In genomic region chr5:151122828-151123227, GRCh38 we compare ENCODE assay signal across 20 cellular contexts. TPM values are rescaled to one million over a fixed set of nuclear protein-coding genes. Genes with fewer than 3 reads are reported as not detected.
DNase-seq lines count a peak whose midpoint lies in the region; ATAC-seq, FAIRE-seq and TF ChIP-seq lines count a peak whose summit lies in the region.
"Had no signal": no experiment of that assay in that cellular context is flagged by ENCODE, and none has a peak within 500 bp of the region (broad histone marks: within the 10 kb centered on the region; RNA-seq: fewer than 3 reads in every experiment).

No MANE protein-coding gene starts in this region.

- no peaks in the 10 kb centered on the region for H3K27me3 ChIP-seq in BLaER1 treated with 17β-estradiol and CSF1 and Interleukin-3, amounts not matched to agents 10 nM and 100 nM
- H3K27me3 ChIP-seq in DND-41 (ENCODE audit: insufficient read depth, low read length, poor library complexity) (no peaks in the 10 kb centered on the region), gastrocnemius medialis (no peaks in the 10 kb centered on the region)
- H3K27me3 ChIP-seq: dorsolateral prefrontal cortex, tibial artery had no signal

- H3K27ac ChIP-seq in BLaER1 treated with 17β-estradiol and CSF1 and Interleukin-3, amounts not matched to agents 10 nM and 100 nM: peak overlapping the region in 2 of 11 experiments; percentile 15 to 60; a peak in 2 of 22 replicates
- H3K27ac ChIP-seq in DND-41 (ENCODE audit: low read length) (peak overlapping the region; percentile 33), gastrocnemius medialis (peak overlapping the region; percentile 82 to 91 (median 88))
- H3K27ac ChIP-seq: lower lobe of right lung had no signal

- no peak overlapping the region for H3K9ac ChIP-seq in BLaER1 treated with 17β-estradiol and CSF1 and Interleukin-3, amounts not matched to agents 10 nM and 100 nM
- H3K9ac ChIP-seq in DND-41 (ENCODE audit: low read depth, low read length): no peak overlapping the region

- no peak for TF ChIP-seq CTCF in DND-41 (IDR thresholded peaks at IDR 0.05; ENCODE audit: borderline replicate concordance, extremely low read depth, low read length, poor library complexity, severe bottlenecking)
- no peak for TF ChIP-seq CTCF in gastrocnemius medialis (IDR thresholded peaks at IDR 0.05 in 4 of 5, conservative IDR thresholded peaks at IDR 0.05 in 1 of 5)

- peaks cover 55 to 98% (median 79%) of the 10 kb centered on the region in 11 experiments for H3K36me3 ChIP-seq in BLaER1 treated with 17β-estradiol and CSF1 and Interleukin-3, amounts not matched to agents 10 nM and 100 nM
- peaks cover 83% of the 10 kb centered on the region for H3K36me3 ChIP-seq in DND-41 (ENCODE audit: insufficient read depth, low read length)
- peaks cover 0 to 57% of the 10 kb centered on the region in 2 donors for H3K36me3 ChIP-seq in gastrocnemius medialis

- TF ChIP-seq POLR2A in gastrocnemius medialis (IDR thresholded peaks at IDR 0.05) (no peak), GM12892 (IDR thresholded peaks at IDR 0.05; ENCODE audit: low read depth, low read length) (no peak)

- H4K20me1 ChIP-seq in BLaER1 treated with 17β-estradiol and CSF1 and Interleukin-3, amounts not matched to agents 10 nM and 100 nM: peaks cover 0 to 93% (median 11%) of the 10 kb centered on the region in 11 experiments; a peak in 9 of 22 replicates
- peaks cover 8% of the 10 kb centered on the region for H4K20me1 ChIP-seq in DND-41 (ENCODE audit: insufficient read depth, low read length)

- no peak overlapping the region for H3K4me3 ChIP-seq in BLaER1 treated with 17β-estradiol and CSF1 and Interleukin-3, amounts not matched to agents 10 nM and 100 nM
- H3K4me3 ChIP-seq in DND-41 (ENCODE audit: low read depth in 1 of 2, low read length in 2 of 2): no peak overlapping the region
- no peak overlapping the region for H3K4me3 ChIP-seq in gastrocnemius medialis
- H3K4me3 ChIP-seq: dorsolateral prefrontal cortex, lower lobe of right lung, tibial artery had no signal

- peaks cover 53% of the 10 kb centered on the region for H3K4me1 Mint-ChIP-seq in activated naive CD8-positive, alpha-beta T cell treated with anti-CD3 and anti-CD28 coated beads, Interleukin-2, amount 50 U/mL, for 24 hours
- H3K4me1 Mint-ChIP-seq in T-helper 17 cell: peaks cover 30% of the 10 kb centered on the region

- peaks cover 39 to 50% (median 45%) of the 10 kb centered on the region in 10 experiments for H3K4me1 ChIP-seq in BLaER1 treated with 17β-estradiol and CSF1 and Interleukin-3, amounts not matched to agents 10 nM and 100 nM
- H3K4me1 ChIP-seq in DND-41 (ENCODE audit: insufficient read depth, low read length): peaks cover 35% of the 10 kb centered on the region
- H3K4me1 ChIP-seq in gastrocnemius medialis: peaks cover 30 to 50% of the 10 kb centered on the region in 2 donors

- H3K36me3 Mint-ChIP-seq in activated naive CD8-positive, alpha-beta T cell treated with anti-CD3 and anti-CD28 coated beads, Interleukin-2, amount 50 U/mL, for 24 hours (ENCODE audit: low read depth): peaks cover 80% of the 10 kb centered on the region
- peaks cover 21% of the 10 kb centered on the region for H3K36me3 Mint-ChIP-seq in T-helper 17 cell (ENCODE audit: low read depth)

- ATAC-seq in DND-41 (ENCODE audit: insufficient read depth, low read depth) (no peak), gastrocnemius medialis (no peak), T-helper 17 cell (no peak)
- no peak for ATAC-seq in activated naive CD8-positive, alpha-beta T cell treated with anti-CD3 and anti-CD28 coated beads, Interleukin-2, amount 50 U/mL, for 24 hours
- ATAC-seq: lower lobe of right lung, SK-N-SH treated with all-trans-retinoic acid at 6 μM for 48 hours had no signal

- peak overlapping the region in 8 of 11 experiments; percentile 72 to 87 (median 84); a peak in 11 of 22 replicates for H3K4me2 ChIP-seq in BLaER1 treated with 17β-estradiol and CSF1 and Interleukin-3, amounts not matched to agents 10 nM and 100 nM
- H3K4me2 ChIP-seq in DND-41 (ENCODE audit: insufficient read depth, low read length): no peak overlapping the region

- no peak overlapping the region for H2AFZ ChIP-seq in DND-41 (ENCODE audit: low read depth, low read length)

- no peak overlapping the region for H3K4me3 Mint-ChIP-seq in activated naive CD8-positive, alpha-beta T cell treated with anti-CD3 and anti-CD28 coated beads, Interleukin-2, amount 50 U/mL, for 24 hours
- H3K4me3 Mint-ChIP-seq in T-helper 17 cell: no peak overlapping the region

- no peaks in the 10 kb centered on the region for H3K27me3 Mint-ChIP-seq in activated naive CD8-positive, alpha-beta T cell treated with anti-CD3 and anti-CD28 coated beads, Interleukin-2, amount 50 U/mL, for 24 hours
- no peaks in the 10 kb centered on the region for H3K27me3 Mint-ChIP-seq in T-helper 17 cell

- no peaks in the 10 kb centered on the region for H3K9me3 ChIP-seq in BLaER1 treated with 17β-estradiol and CSF1 and Interleukin-3, amounts not matched to agents 10 nM and 100 nM (replicated peaks in 1 of 11)
- H3K9me3 ChIP-seq in DND-41 (ENCODE audit: insufficient read depth, low read length, severe bottlenecking) (no peaks in the 10 kb centered on the region), gastrocnemius medialis (no peaks in the 10 kb centered on the region), T-helper 17 cell (ENCODE audit: control insufficient read depth, low read length, poor library complexity, severe bottlenecking) (no peaks in the 10 kb centered on the region)
- H3K9me3 ChIP-seq: lower lobe of right lung, tibial artery had no signal

- H3K27ac Mint-ChIP-seq in activated naive CD8-positive, alpha-beta T cell treated with anti-CD3 and anti-CD28 coated beads, Interleukin-2, amount 50 U/mL, for 24 hours: peak overlapping the region; percentile 55
- H3K27ac Mint-ChIP-seq in T-helper 17 cell: no peak overlapping the region

- no peak for FAIRE-seq in GM12892 (lab: Jason Lieb, UNC)

- H3K79me2 ChIP-seq in DND-41 (ENCODE audit: insufficient read depth, low read length): no peaks in the 10 kb centered on the region

- DNase-seq in DND-41 (no peak), gastrocnemius medialis (no peak), GM12892 (ENCODE audit: insufficient read length) (no peak), T-helper 17 cell (no peak), NOMO-1 (lab: John Stamatoyannopoulos, UW; ENCODE audit: unreplicated experiment in 2 of 2) (no peak)
- no peak for DNase-seq in activated naive CD8-positive, alpha-beta T cell treated with anti-CD3 and anti-CD28 coated beads, Interleukin-2, amount 50 U/mL, for 24 hours
- DNase-seq: activated effector memory CD4-positive, alpha-beta T cell treated with Interleukin-2 at 50 U/mL for 16 hours; caudate nucleus; COR-L47; dorsolateral prefrontal cortex; islet precursor cell; lower lobe of right lung; NCI-H1105 treated with DMSO at 0.1 percent for 48 hours; NCI-H510A treated with DMSO at 0.1 percent for 48 hours; right cardiac atrium; stimulated activated CD4-positive, alpha-beta T cell treated with anti-CD3 and anti-CD28 coated beads, Interleukin-15, amount 100 ng/mL, for 24 hours; T1000; tibial artery had no signal

- no peaks in the 10 kb centered on the region for H3K9me3 Mint-ChIP-seq in activated naive CD8-positive, alpha-beta T cell treated with anti-CD3 and anti-CD28 coated beads, Interleukin-2, amount 50 U/mL, for 24 hours

- intact Hi-C loops in gastrocnemius medialis (cut with DNase I; ENCODE audit: low total_unique reads): no loop called here

- in situ Hi-C loops in gastrocnemius medialis (cut with MboI; ENCODE audit: low sequenced_read_pairs in 4 of 4): loop anchor here in 3 of 4 donors (5.0 to 10.0 kb wide), 2 partner anchors 39 to 112 kb away; no protein-coding TSS in a partner anchor

RNA-seq across cellular contexts. Expression of gene ANXA6, which starts 34.8 kb away (rescaled TPM):
- 100 to 1,000 TPM in 3 of 4 donors, 10 to 100 TPM in 1; 91.6 to 164 (median 142) TPM for total RNA-seq in gastrocnemius medialis
- 349 TPM for polyA plus RNA-seq in GM12892 (2012; ENCODE audit: missing spikeins)
- 100 to 1,000 TPM; 258 to 307 TPM for total RNA-seq in T-helper 17 cell

RNA-seq across cellular contexts. Expression of gene TNIP1, which starts 42.0 kb away (rescaled TPM):
- total RNA-seq in gastrocnemius medialis: 100 to 1,000 TPM; 112 to 228 (median 188) TPM
- polyA plus RNA-seq in GM12892 (2012; ENCODE audit: missing spikeins): 187 TPM
- total RNA-seq in T-helper 17 cell: 100 to 1,000 TPM; 227 to 245 TPM
